9 cellular contexts compared by ENCODE assay signal in genomic region chr17:9402590-9403199, GRCh38.
DNase-seq lines count a peak whose midpoint lies in the region; ATAC-seq and TF ChIP-seq lines count a peak whose summit lies in the region.
"Had no signal": no experiment of that assay in that cellular context is flagged by ENCODE, and none has a peak within 500 bp of the region (broad histone marks: within the 10 kb centered on the region; RNA-seq: fewer than 3 reads in every experiment).

No MANE protein-coding gene starts in this region.

- DNase-seq in NCI-H2171 treated with DMSO at 0.1 percent for 48 hours (lab: John Stamatoyannopoulos, UW), result peak; percentile 1
- no peak for DNase-seq in NCI-H2171 (lab: John Stamatoyannopoulos, UW)
- DNase-seq in LNCaP clone FGC (ENCODE audit: low read depth), result peak; percentile 11
- peak; percentile 13 for DNase-seq in activated CD4-positive, alpha-beta T cell treated with anti-CD3 and anti-CD28 coated beads, Interleukin-2, amount 50 U/mL, for 1 hour
- DNase-seq in iPS DF 4.7 (ENCODE audit: extremely low read depth, low spot score), result peak; percentile 60
- no peak for DNase-seq in upper lobe of right lung

- intact Hi-C loops in upper lobe of right lung (cut with DNase I), result no loop called here

- no peak overlapping the region for H3K4me3 ChIP-seq in LNCaP clone FGC (ENCODE audit: low read depth, low read length)
- H3K4me3 ChIP-seq in upper lobe of right lung, result no peak overlapping the region
- H3K4me3 ChIP-seq: BLaER1 had no signal

- no peaks in the 10 kb centered on the region for H3K4me1 ChIP-seq in upper lobe of right lung
- H3K4me1 ChIP-seq: BLaER1 had no signal

- ATAC-seq in upper lobe of right lung (no peak), GM21723 (IDR thresholded peaks at IDR 0.05; ENCODE audit: unreplicated experiment) (no peak), HG02798 (IDR thresholded peaks at IDR 0.05; ENCODE audit: poor library complexity, unreplicated experiment) (no peak)

- no peak overlapping the region for H3K27ac ChIP-seq in upper lobe of right lung
- H3K27ac ChIP-seq: BLaER1 had no signal

- no peaks in the 10 kb centered on the region for H3K36me3 ChIP-seq in upper lobe of right lung

- peak; percentile 62 for TF ChIP-seq CTCF in LNCaP clone FGC (IDR thresholded peaks at IDR 0.05; ENCODE audit: control insufficient read depth, extremely low read depth, insufficient read depth)
- TF ChIP-seq CTCF in upper lobe of right lung (IDR thresholded peaks at IDR 0.05), result peak; percentile 41

- no peaks in the 10 kb centered on the region for H3K9me3 ChIP-seq in upper lobe of right lung
- H3K9me3 ChIP-seq: BLaER1 had no signal

- H3K27me3 ChIP-seq in upper lobe of right lung, result no peaks in the 10 kb centered on the region
- H3K27me3 ChIP-seq: BLaER1 had no signal

Comparison
In these comparisons a context has a peak if more than half of its experiments do, and no peak if none do; other contexts are left out.
1. DNase-seq: peak in NCI-H2171 treated with DMSO at 0.1 percent for 48 hours (single experiment), LNCaP clone FGC (single experiment), activated CD4-positive, alpha-beta T cell treated with anti-CD3 and anti-CD28 coated beads, Interleukin-2, amount 50 U/mL, for 1 hour (single experiment) and iPS DF 4.7 (single experiment); none in NCI-H2171 (single experiment) and upper lobe of right lung (single experiment).